23 cellular contexts compared by ENCODE assay signal in genomic region chr12:108356902-108357806, GRCh38. TPM values are rescaled to one million over a fixed set of nuclear protein-coding genes. Genes with fewer than 3 reads are reported as not detected.
DNase-seq lines count a peak whose midpoint lies in the region; ATAC-seq, FAIRE-seq and TF ChIP-seq lines count a peak whose summit lies in the region.
"Had no signal": no experiment of that assay in that cellular context is flagged by ENCODE, and none has a peak within 500 bp of the region (broad histone marks: within the 10 kb centered on the region; RNA-seq: fewer than 3 reads in every experiment).

No MANE protein-coding gene starts in this region.

- DNase-seq in NCI-H2227 (lab: John Stamatoyannopoulos, UW; ENCODE audit: unreplicated experiment), result peak; percentile 88
- DNase-seq in K562 (ENCODE audit: extremely low read depth in 1 of 4, low spot score in 3 of 4), result no peak
- DNase-seq in ACHN, result no peak
- no peak for DNase-seq in natural killer cell
- DNase-seq in left lobe of liver (ENCODE audit: low spot score), result no peak
- DNase-seq: Caco-2; CD4-positive, alpha-beta memory T cell; DMS153; GDM1; H7; HFFc6; MG63; NCI-H1436; NCI-H2029; NCI-H446 treated with DMSO at 0.1 percent for 48 hours; NCI-H748 treated with DMSO at 0.1 percent for 48 hours; OCI-M1; SJCRH30; T-cell had no signal

- no peaks in the 10 kb centered on the region for H3K79me2 ChIP-seq in K562 (ENCODE audit: control insufficient read depth, insufficient read depth, low read length)

- H2AFZ ChIP-seq in K562 (ENCODE audit: low read depth, low read length), result no peak overlapping the region

- CTCF ChIA-PET in HEK293 (lab: Yijun Ruan, JAX) (no interaction called here), K562 (lab: Yijun Ruan, JAX; ENCODE audit: low intra/inter-chr PET ratio) (no interaction called here)

- H3K27ac ChIP-seq in HEK293 (ENCODE audit: extremely low read depth, low read depth, low read length), result no peak overlapping the region
- no peak overlapping the region for H3K27ac ChIP-seq in K562 (ENCODE audit: extremely low read depth, low read depth, low read length)
- H3K27ac ChIP-seq: BLaER1 treated with 17β-estradiol and CSF1 and Interleukin-3, amounts not matched to agents 10 nM and 100 nM; SJCRH30 had no signal

- no peak for TF ChIP-seq EP300 in K562 (IDR thresholded peaks at IDR 0.05; ENCODE audit: low read length)

- BruUV-seq in K562 (replicated peaks; lab: Mats Ljungman, UMichigan), result no TSS peak

- TF ChIP-seq RAD21 in K562 (CRISPR knock-in tag; conservative IDR thresholded peaks at IDR 0.05 in 1 of 2, IDR thresholded peaks at IDR 0.05 in 1 of 2), result no peak

- 10% methylated on average over 10 of the region's 10 CpGs for WGBS in K562 (ENCODE audit: insufficient coverage, low coverage, missing lambda C conversion rate)

- ATAC-seq in K562 (no peak), GM21515 (IDR thresholded peaks at IDR 0.05; ENCODE audit: unreplicated experiment) (no peak), natural killer cell (no peak), left lobe of liver (no peak)
- ATAC-seq: T-cell had no signal

- 0 out of 5 replicates have a peak, but pooled peaks cover 0 to 14% of the 10 kb centered on the region in 2 experiments for H3K27me3 ChIP-seq in K562 (ENCODE audit: control insufficient read depth in 2 of 2, insufficient read depth in 2 of 2, low read length in 2 of 2)
- H3K27me3 ChIP-seq: MG63, SJCRH30 had no signal

- no peak overlapping the region for H3K27ac Mint-ChIP-seq in natural killer cell
- H3K27ac Mint-ChIP-seq: HFFc6, T-cell had no signal

- TF ChIP-seq POLR2A in K562 (conservative IDR thresholded peaks at IDR 0.05), result no peak

- no peaks in the 10 kb centered on the region for H3K36me3 Mint-ChIP-seq in natural killer cell
- H3K36me3 Mint-ChIP-seq: CD4-positive, alpha-beta memory T cell; T-cell had no signal

- POLR2A ChIA-PET in HEK293 (lab: Yijun Ruan, JAX) (no interaction called here), K562 (lab: Yijun Ruan, JAX) (interaction anchor here (0.7 to 0.9 kb wide), 2 partner anchors 43 to 94 kb away, joined by 4 read pairs; no protein-coding TSS in a partner anchor)

- H3K4me1 ChIP-seq in HEK293 (ENCODE audit: control insufficient read depth, insufficient read depth, low read length), result no peaks in the 10 kb centered on the region
- H3K4me1 ChIP-seq in K562 (replicated peaks in 1 of 2; ENCODE audit: control insufficient read depth in 2 of 2, insufficient read depth in 2 of 2, low read length in 2 of 2), result no peaks in the 10 kb centered on the region
- H3K4me1 ChIP-seq: Caco-2, SJCRH30 had no signal

- H3K9me3 Mint-ChIP-seq in natural killer cell, result peaks cover 0 to 4% of the 10 kb centered on the region in 2 donors

- H3K9me3 ChIP-seq in HEK293 (ENCODE audit: control insufficient read depth, insufficient read depth, low read depth, low read length) (no peaks in the 10 kb centered on the region), K562 (replicated peaks; ENCODE audit: control insufficient read depth, insufficient read depth, low read depth, low read length) (no peaks in the 10 kb centered on the region)
- H3K9me3 ChIP-seq: Caco-2, MG63, SJCRH30 had no signal

- in situ Hi-C loops in K562 (cut with MboI) (no loop called here), ACHN (cut with HindIII; ENCODE audit: low pct_ligation_motif_present, low pct_unique_long_range_greater_than_20kb, low sequenced_read_pairs) (no loop called here)

- H3K36me3 ChIP-seq in HEK293 (ENCODE audit: control insufficient read depth in 2 of 2, insufficient read depth in 1 of 2, low read length in 2 of 2), result no peaks in the 10 kb centered on the region
- H3K36me3 ChIP-seq in K562 (ENCODE audit: control insufficient read depth, insufficient read depth, low read length), result no peaks in the 10 kb centered on the region
- H3K36me3 ChIP-seq: BLaER1 treated with 17β-estradiol and CSF1 and Interleukin-3, amounts not matched to agents 10 nM and 100 nM; MG63; SJCRH30 had no signal

- H4K20me1 ChIP-seq in K562 (replicated peaks; ENCODE audit: control insufficient read depth, insufficient read depth, low read length), result no peaks in the 10 kb centered on the region; the same call in 1 of the 2 replicates

- intact Hi-C loops in K562 (cut with micrococcal nuclease) (no loop called here), natural killer cell (cut with micrococcal nuclease) (no loop called here)

- H3K4me3 Mint-ChIP-seq in natural killer cell, result no peak overlapping the region
- H3K4me3 Mint-ChIP-seq: CD4-positive, alpha-beta memory T cell; HFFc6; T-cell had no signal

- no peak for TF ChIP-seq CTCF in HEK293 (tag by site-specific recombination; IDR thresholded peaks at IDR 0.05)
- no peak for TF ChIP-seq CTCF in K562 (IDR thresholded peaks at IDR 0.05 in 2 of 3, conservative IDR thresholded peaks at IDR 0.05 in 1 of 3; ENCODE audit: insufficient read depth in 2 of 3, low read depth in 1 of 3, low read length in 3 of 3)
- no peak for TF ChIP-seq CTCF in natural killer cell (IDR thresholded peaks at IDR 0.05)

- H3K4me3 ChIP-seq in HEK293 (ENCODE audit: low read depth, low read length) (no peak overlapping the region), K562 (no peak overlapping the region)
- H3K4me3 ChIP-seq: BLaER1 treated with 17β-estradiol and CSF1 and Interleukin-3, amounts not matched to agents 10 nM and 100 nM; MG63; SJCRH30 had no signal

- no peaks in the 10 kb centered on the region for H3K9me1 ChIP-seq in K562 (ENCODE audit: control insufficient read depth, insufficient read depth, low read length)

- no peak overlapping the region for H3K4me2 ChIP-seq in K562 (ENCODE audit: insufficient read depth, low read length)
- H3K4me2 ChIP-seq: BLaER1 treated with 17β-estradiol and CSF1 and Interleukin-3, amounts not matched to agents 10 nM and 100 nM had no signal

- no peak for FAIRE-seq in K562 (lab: Jason Lieb, UNC)
- FAIRE-seq: RCC 7860 had no signal

- H3K27me3 Mint-ChIP-seq in natural killer cell (ENCODE audit: low read depth in 2 of 2), result peaks cover 0 to 2% of the 10 kb centered on the region in 2 donors

- H3K4me1 Mint-ChIP-seq in natural killer cell, result peaks cover 0 to 32% of the 10 kb centered on the region in 2 donors
- H3K4me1 Mint-ChIP-seq: T-cell had no signal

- no peak overlapping the region for H3K9ac ChIP-seq in K562 (ENCODE audit: insufficient read depth in 1 of 2, low read depth in 2 of 2, low read length in 2 of 2)
- H3K9ac ChIP-seq: BLaER1 treated with 17β-estradiol and CSF1 and Interleukin-3, amounts not matched to agents 10 nM and 100 nM had no signal

TF ChIP-seq in HEK293, 187 proteins besides CTCF, POLR2A, EP300 and RAD21 (continues in another document):
- no peak for TF ChIP-seq SP3 (tag by site-specific recombination; IDR thresholded peaks at IDR 0.05)
- TF ChIP-seq ZNF140 (tag by site-specific recombination; IDR thresholded peaks at IDR 0.05), result no peak
- TF ChIP-seq ZNF214 (tag by site-specific recombination; IDR thresholded peaks at IDR 0.05; ENCODE audit: borderline replicate concordance), result no peak
- peak; percentile 84 for TF ChIP-seq EGR2 (tag by site-specific recombination; IDR thresholded peaks at IDR 0.05; ENCODE audit: low read depth)

TF ChIP-seq in K562, 482 proteins besides CTCF, POLR2A, EP300 and RAD21:
- peak; percentile 67; the same call in 1 of the 2 replicates for TF ChIP-seq ZNF24 (IDR thresholded peaks at IDR 0.05)
- no peak for TF ChIP-seq CEBPG (CRISPR knock-in tag; IDR thresholded peaks at IDR 0.05)
- no peak for TF ChIP-seq CEBPG (tag; conservative IDR thresholded peaks at IDR 0.05 in 1 of 2, IDR thresholded peaks at IDR 0.05 in 1 of 2)
- TF ChIP-seq ZFP36 (IDR thresholded peaks at IDR 0.05; ENCODE audit: low read depth, low read length, partially characterized antibody), result peak; percentile 33

RNA-seq across cellular contexts. Expression of gene CMKLR1, which starts 18.0 kb away (rescaled TPM):
- 3.0 and 7.0 TPM in 2 replicates for total RNA-seq in K562 (2011; cell fraction: chromatin; rRNA removed; ENCODE audit: low replicate concordance)
- 3.2 and 3.4 TPM in 2 replicates for total RNA-seq in K562 (2011; cell fraction: nucleolus; rRNA removed)
- total RNA-seq in K562 (2011; cell fraction: nucleoplasm; rRNA removed), result 3.7 and 4.0 TPM in 2 replicates
- total RNA-seq in K562 (2014; rRNA removed) (0.16 and 0.32 TPM in 2 replicates), K562 (2014; rRNA removed; fragmentation: Illumina TruSeq; extraction: Trizol) (0.11 and 0.29 TPM in 2 replicates), K562 (2015; rRNA removed; fragmentation: Illumina TruSeq; extraction: Trizol) (0.15 and 0.33 TPM in 2 replicates), K562 (2021) (0.20 and 0.29 TPM in 2 replicates), natural killer cell (10 to 100 TPM; 40.7 to 99.1 (median 63.2) TPM), left lobe of liver (3.8 TPM)
- polyA plus RNA-seq in K562 (2011; rRNA removed) (0.30 and 1.4 TPM in 2 replicates), K562 (2014; fragmentation: Illumina TruSeq; extraction: Trizol) (0.33 and 0.67 TPM in 2 replicates), K562 (2014; fragmentation: Nextera tagmentation; extraction: Ambion mirVana) (under 1 TPM; 0.11 to 0.13 TPM), K562 (2014; rRNA removed) (0.12 and 0.36 TPM in 2 replicates)
- polyA plus RNA-seq in K562 (2011; cell fraction: cytosol; rRNA removed), result 0.28 and 1.0 TPM in 2 replicates
- polyA plus RNA-seq in K562 (2011; cell fraction: nucleus; rRNA removed), result 0.41 and 1.3 TPM in 2 replicates
- 0.11 and 0.25 TPM in 2 replicates for polyA plus RNA-seq in K562 (2012)
- 0.42 and 2.6 TPM in 2 replicates for polyA minus RNA-seq in K562 (2011; rRNA and poly(A)+ RNA removed)
- 1.2 TPM in 1 of 2 replicates, not detected in the other for polyA minus RNA-seq in K562 (2011; cell fraction: cytosol; rRNA and poly(A)+ RNA removed)
- 0.22 and 1.1 TPM in 2 replicates for polyA minus RNA-seq in K562 (2011; cell fraction: nucleus; rRNA and poly(A)+ RNA removed)
- total RNA-seq: Caco-2, HFFc6 had no signal

Comparison
In these comparisons a context has a peak if more than half of its experiments do, and no peak if none do; other contexts are left out.
1. Of the 44 proteins assayed by ChIP-seq in both K562 and HEK293: peak only in K562: ZNF24; only in HEK293: none; in both: none; in neither: 43.